In genomic region chr14:77642407-77642806, GRCh38 we compare ENCODE assay signal across 8 cellular contexts. TPM values are rescaled to one million over a fixed set of nuclear protein-coding genes. Genes with fewer than 3 reads are reported as not detected.
DNase-seq lines count a peak whose midpoint lies in the region; ATAC-seq and TF ChIP-seq lines count a peak whose summit lies in the region.
"Had no signal": no experiment of that assay in that cellular context is flagged by ENCODE, and none has a peak within 500 bp of the region (broad histone marks: within the 10 kb centered on the region; RNA-seq: fewer than 3 reads in every experiment).

No MANE protein-coding gene starts in this region.

- no peak for ATAC-seq in IMR-90 (ENCODE audit: low read depth)
- ATAC-seq in stimulated activated naive B cell treated with anti-CD40 and anti-IgM and Interleukin-4, amounts not matched to agents 10 μg/mL and 1 μg/mL and 100 μg/mL, for 72 hours (replicated peaks) = no peak

- peak overlapping the region; percentile 68 for H2AK9ac ChIP-seq in IMR-90 (replicated peaks; ENCODE audit: low read depth, low read length, poor library complexity)

- no peaks in the 10 kb centered on the region for H3K9me3 ChIP-seq in IMR-90 (ENCODE audit: control insufficient read depth, insufficient read depth, low read length)

- H3K56ac ChIP-seq in IMR-90 (ENCODE audit: extremely low read depth, insufficient read depth, low read length) = no peak overlapping the region

- peaks cover 0 to 5% of the 10 kb centered on the region in 2 experiments; a peak in 1 of 4 replicates for H3K79me1 ChIP-seq in IMR-90 (ENCODE audit: low read depth in 1 of 2, low read length in 2 of 2)

- in situ Hi-C loops in IMR-90 (cut with MboI; ENCODE audit: low sequenced_read_pairs) = no loop called here

- peak overlapping the region; percentile 77 for H3K4me3 Mint-ChIP-seq in activated T-helper 2 cell treated with anti-CD3 and anti-CD28 coated beads, Interferon-gamma antibody, Interleukin-2, Interleukin-4, amounts not matched to agents 10 μg/mL and 5 μg/mL and 100 μg/mL, durations not matched to agents 14 hours and 24 hours and 36 hours (ENCODE audit: low read depth)
- peak overlapping the region; percentile 88 to 94 (median 93) for H3K4me3 Mint-ChIP-seq in immature natural killer cell
- peak overlapping the region; percentile 94 to 95 for H3K4me3 Mint-ChIP-seq in stimulated activated naive B cell treated with anti-CD40 and anti-IgM and Interleukin-4, amounts not matched to agents 10 μg/mL and 1 μg/mL and 100 μg/mL, for 72 hours

- H3K4ac ChIP-seq in IMR-90 (ENCODE audit: low read depth, low read length) = peak overlapping the region; percentile 84; the same call in 1 of the 2 replicates

- peaks cover 2% of the 10 kb centered on the region for H3K36me3 Mint-ChIP-seq in activated T-helper 2 cell treated with anti-CD3 and anti-CD28 coated beads, Interferon-gamma antibody, Interleukin-2, Interleukin-4, amounts not matched to agents 10 μg/mL and 5 μg/mL and 100 μg/mL, durations not matched to agents 14 hours and 24 hours and 36 hours (ENCODE audit: low read depth)
- no peaks in the 10 kb centered on the region for H3K36me3 Mint-ChIP-seq in immature natural killer cell
- no peaks in the 10 kb centered on the region for H3K36me3 Mint-ChIP-seq in stimulated activated naive B cell treated with anti-CD40 and anti-IgM and Interleukin-4, amounts not matched to agents 10 μg/mL and 1 μg/mL and 100 μg/mL, for 72 hours

- no peak for TF ChIP-seq CTCF in IMR-90 (conservative IDR thresholded peaks at IDR 0.05; ENCODE audit: low read depth, low read length)

- H4K91ac ChIP-seq in IMR-90 (ENCODE audit: insufficient read depth, low read depth, low read length) = peak overlapping the region; percentile 90

- H3K27ac Mint-ChIP-seq in activated T-helper 2 cell treated with anti-CD3 and anti-CD28 coated beads, Interferon-gamma antibody, Interleukin-2, Interleukin-4, amounts not matched to agents 10 μg/mL and 5 μg/mL and 100 μg/mL, durations not matched to agents 14 hours and 24 hours and 36 hours = peak overlapping the region; percentile 86
- H3K27ac Mint-ChIP-seq in immature natural killer cell = peak overlapping the region; percentile 86 to 95 (median 92)
- H3K27ac Mint-ChIP-seq in stimulated activated naive B cell treated with anti-CD40 and anti-IgM and Interleukin-4, amounts not matched to agents 10 μg/mL and 1 μg/mL and 100 μg/mL, for 72 hours = peak overlapping the region; percentile 97

- peak overlapping the region; percentile 96 for H4K8ac ChIP-seq in IMR-90 (ENCODE audit: low read depth in 2 of 2, low read length in 2 of 2)

- TF ChIP-seq POLR2A in IMR-90 (IDR thresholded peaks at IDR 0.05; ENCODE audit: low read depth, low read length) = no peak

- H3K14ac ChIP-seq in IMR-90 (replicated peaks; ENCODE audit: low read depth, low read length) = peak overlapping the region; percentile 96

- H3K9me3 Mint-ChIP-seq in activated T-helper 2 cell treated with anti-CD3 and anti-CD28 coated beads, Interferon-gamma antibody, Interleukin-2, Interleukin-4, amounts not matched to agents 10 μg/mL and 5 μg/mL and 100 μg/mL, durations not matched to agents 14 hours and 24 hours and 36 hours = peaks cover 10% of the 10 kb centered on the region
- H3K9me3 Mint-ChIP-seq in immature natural killer cell = no peaks in the 10 kb centered on the region
- peaks cover 0 to 2% of the 10 kb centered on the region in 2 donors for H3K9me3 Mint-ChIP-seq in stimulated activated naive B cell treated with anti-CD40 and anti-IgM and Interleukin-4, amounts not matched to agents 10 μg/mL and 1 μg/mL and 100 μg/mL, for 72 hours

- peak overlapping the region; percentile 79; the same call in 1 of the 3 replicates for H2BK15ac ChIP-seq in IMR-90 (ENCODE audit: low read depth, low read length)

- H2AFZ ChIP-seq in IMR-90 (replicated peaks; ENCODE audit: low read length, poor library complexity) = peak overlapping the region; percentile 98

- H2BK20ac ChIP-seq in IMR-90 (ENCODE audit: low read depth, low read length) = peak overlapping the region; percentile 86

- no peak overlapping the region for H3K18ac ChIP-seq in IMR-90 (ENCODE audit: low read depth, low read length)

- no TSS peak for BruUV-seq in IMR-90 (replicated peaks; lab: Mats Ljungman, UMichigan)

- DNase-seq in IMR-90 = no peak
- DNase-seq in activated T-helper 2 cell treated with anti-CD3 and anti-CD28 coated beads, Interferon-gamma antibody, Interleukin-2, Interleukin-4, amounts not matched to agents 10 μg/mL and 5 μg/mL and 100 μg/mL, durations not matched to agents 14 hours and 24 hours and 36 hours (ENCODE audit: low spot score) = no peak
- no peak for DNase-seq in immature natural killer cell
- no peak for DNase-seq in stimulated activated naive B cell treated with anti-CD40 and anti-IgM and Interleukin-4, amounts not matched to agents 10 μg/mL and 1 μg/mL and 100 μg/mL, for 72 hours
- DNase-seq in stimulated activated naive CD4-positive, alpha-beta T cell treated with Interleukin-2 at 50 U/mL for 16 hours (lab: John Stamatoyannopoulos, UW) = no peak
- DNase-seq in dedifferentiated amniotic fluid mesenchymal stem cell (ENCODE audit: extremely low spot score) = no peak
- DNase-seq in EL = no peak
- DNase-seq: islet precursor cell had no signal

- H3K36me3 ChIP-seq in IMR-90 (ENCODE audit: control insufficient read depth, insufficient read depth, low read length) = no peaks in the 10 kb centered on the region

- peak overlapping the region; percentile 89; the same call in 1 of the 2 replicates for H3K23ac ChIP-seq in IMR-90 (ENCODE audit: low read depth, low read length)

- no peak overlapping the region for H3K9ac ChIP-seq in IMR-90 (ENCODE audit: low read depth, low read length)

- H2BK5ac ChIP-seq in IMR-90 (ENCODE audit: low read depth, low read length, poor library complexity, severe bottlenecking) = peak overlapping the region; percentile 51

- H4K5ac ChIP-seq in IMR-90 (ENCODE audit: low read depth, low read length) = peak overlapping the region; percentile 88

- intact Hi-C loops in IMR-90 (cut with micrococcal nuclease) = no loop called here
- intact Hi-C loops in activated T-helper 2 cell treated with anti-CD3 and anti-CD28 coated beads, Interferon-gamma antibody, Interleukin-2, Interleukin-4, amounts not matched to agents 10 μg/mL and 5 μg/mL and 100 μg/mL, durations not matched to agents 14 hours and 24 hours and 36 hours (cut with micrococcal nuclease) = loop anchor here (5.0 kb wide), 1 partner anchor 185 kb away; the partner anchor contains the start of genes AHSA1 and VIPAS39

- no peaks in the 10 kb centered on the region for H3K27me3 Mint-ChIP-seq in activated T-helper 2 cell treated with anti-CD3 and anti-CD28 coated beads, Interferon-gamma antibody, Interleukin-2, Interleukin-4, amounts not matched to agents 10 μg/mL and 5 μg/mL and 100 μg/mL, durations not matched to agents 14 hours and 24 hours and 36 hours (ENCODE audit: low read depth)
- H3K27me3 Mint-ChIP-seq in immature natural killer cell (ENCODE audit: low read depth in 3 of 3) = peaks cover 0 to 1% (median 0%) of the 10 kb centered on the region in 3 donors
- no peaks in the 10 kb centered on the region for H3K27me3 Mint-ChIP-seq in stimulated activated naive B cell treated with anti-CD40 and anti-IgM and Interleukin-4, amounts not matched to agents 10 μg/mL and 1 μg/mL and 100 μg/mL, for 72 hours

- peaks cover 13% of the 10 kb centered on the region for H3K9me1 ChIP-seq in IMR-90 (ENCODE audit: insufficient read depth, low read length)

- no peak for TF ChIP-seq RAD21 in IMR-90 (IDR thresholded peaks at IDR 0.05; ENCODE audit: low read length)

- H3K4me1 Mint-ChIP-seq in activated T-helper 2 cell treated with anti-CD3 and anti-CD28 coated beads, Interferon-gamma antibody, Interleukin-2, Interleukin-4, amounts not matched to agents 10 μg/mL and 5 μg/mL and 100 μg/mL, durations not matched to agents 14 hours and 24 hours and 36 hours (ENCODE audit: low read depth) = peaks cover 13% of the 10 kb centered on the region
- peaks cover 16 to 18% of the 10 kb centered on the region in 2 donors for H3K4me1 Mint-ChIP-seq in immature natural killer cell
- peaks cover 12 to 18% of the 10 kb centered on the region in 2 donors for H3K4me1 Mint-ChIP-seq in stimulated activated naive B cell treated with anti-CD40 and anti-IgM and Interleukin-4, amounts not matched to agents 10 μg/mL and 1 μg/mL and 100 μg/mL, for 72 hours

- H3K27ac ChIP-seq in IMR-90 (ENCODE audit: insufficient read depth, low read length) = no peak overlapping the region; the same call in 1 of the 2 replicates

- H3K27me3 ChIP-seq in IMR-90 (ENCODE audit: control insufficient read depth, insufficient read depth, low read length) = no peaks in the 10 kb centered on the region

- no peaks in the 10 kb centered on the region for H4K20me1 ChIP-seq in IMR-90 (ENCODE audit: insufficient read depth, low read length)

- CTCF ChIA-PET in IMR-90 (lab: Yijun Ruan, JAX) = interaction anchor here (0.6 kb wide), 1 partner anchor 188 kb away, joined by 3 read pairs; no protein-coding TSS in a partner anchor

- POLR2A ChIA-PET in IMR-90 (lab: Charles Lee; ENCODE audit: unreplicated experiment) = no interaction called here

- no peak overlapping the region for H2AK5ac ChIP-seq in IMR-90 (ENCODE audit: low read depth, low read length)

- H3K4me1 ChIP-seq in IMR-90 (ENCODE audit: control insufficient read depth, insufficient read depth, low read length) = peaks cover 8% of the 10 kb centered on the region

- no CpG with 5 or more reads among the region's 7 CpGs for WGBS in IMR-90 (ENCODE audit: extremely low coverage in 2 of 2, insufficient read length in 1 of 2), 2 experiments

- peak overlapping the region; percentile 88 for H2BK120ac ChIP-seq in IMR-90 (ENCODE audit: low read depth, low read length)

- dilution Hi-C loops in IMR-90 (cut with HindIII; ENCODE audit: low sequenced_read_pairs, unreplicated experiment) = no loop called here

- no peak overlapping the region; the same call in 1 of the 2 replicates for H3K4me3 ChIP-seq in IMR-90 (ENCODE audit: insufficient read depth, low read depth, low read length)

- peak overlapping the region; percentile 53; the same call in 1 of the 2 replicates for H3K4me2 ChIP-seq in IMR-90 (ENCODE audit: low read depth, low read length)

TF ChIP-seq in IMR-90, 13 proteins besides CTCF, POLR2A, EP300 and RAD21 (continues in another document):
- no peak for TF ChIP-seq MAFK (IDR thresholded peaks at IDR 0.05; ENCODE audit: low read depth, low read length)
- no peak for TF ChIP-seq RCOR1 (IDR thresholded peaks at IDR 0.05; ENCODE audit: insufficient replicate concordance, low read length)
- no peak for TF ChIP-seq BHLHE40 (IDR thresholded peaks at IDR 0.05; ENCODE audit: low read depth, low read length)
- no peak for TF ChIP-seq CEBPB (IDR thresholded peaks at IDR 0.05; ENCODE audit: low read depth, low read length)
- no peak for TF ChIP-seq FOS (IDR thresholded peaks at IDR 0.05; ENCODE audit: low read depth, low read length)

RNA-seq across cellular contexts. Expression of gene SPTLC2, which starts 26.0 kb away (rescaled TPM):
- total RNA-seq in IMR-90 (2012; rRNA removed) = 68.3 and 100.0 TPM in 2 replicates
- polyA plus RNA-seq in IMR-90 (2012; rRNA removed) (16.8 and 22.6 TPM in 2 replicates), immature natural killer cell (10 to 100 TPM; 25.2 to 35.2 (median 32.3) TPM)
- polyA plus RNA-seq in IMR-90 (2012; cell fraction: cytosol; rRNA removed) = 5.0 and 6.5 TPM in 2 replicates
- polyA plus RNA-seq in IMR-90 (2012; cell fraction: nucleus; rRNA removed; ENCODE audit: low replicate concordance) = 2.6 and 14.1 TPM in 2 replicates
- 26.6 and 29.6 TPM in 2 replicates for total RNA-seq in activated T-helper 2 cell treated with anti-CD3 and anti-CD28 coated beads, Interferon-gamma antibody, Interleukin-2, Interleukin-4, amounts not matched to agents 10 μg/mL and 5 μg/mL and 100 μg/mL, durations not matched to agents 14 hours and 24 hours and 36 hours
